Comparison of ENCODE assay signal across 9 cellular contexts in the genomic region with DNA sequence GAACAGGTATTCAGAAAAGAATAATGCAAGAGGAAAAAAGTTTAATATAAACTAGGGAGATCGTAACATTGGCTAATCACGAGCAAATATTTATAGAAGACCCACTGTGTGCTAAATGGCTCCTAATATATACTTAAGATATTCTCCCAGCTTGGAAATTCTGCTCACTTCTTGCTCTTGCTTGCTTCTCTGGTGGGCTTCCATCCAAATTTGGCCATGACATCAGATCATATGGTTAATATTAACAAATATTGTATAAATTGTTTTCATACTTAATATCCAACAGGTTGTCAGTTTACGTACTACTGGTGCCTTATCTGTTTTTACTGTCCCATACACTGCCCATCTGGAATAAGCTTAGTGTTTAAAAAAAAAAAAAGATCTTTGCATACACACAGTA. TPM values are rescaled to one million over a fixed set of nuclear protein-coding genes. Genes with fewer than 3 reads are reported as not detected.
DNase-seq lines count a peak whose midpoint lies in the region; ATAC-seq and TF ChIP-seq lines count a peak whose summit lies in the region.
"Had no signal": no experiment of that assay in that cellular context is flagged by ENCODE, and none has a peak within 500 bp of the region (broad histone marks: within the 10 kb centered on the region; RNA-seq: fewer than 3 reads in every experiment).

No MANE protein-coding gene starts in this region.

- H3K4me3 Mint-ChIP-seq in stimulated activated naive CD8-positive, alpha-beta T cell treated with anti-CD3 and anti-CD28 coated beads, Interleukin-15, Interleukin-2, amounts not matched to agents 100 ng/mL and 50 ng/mL, for 24 hours: peak overlapping the region; percentile 99

- H3K4me3 ChIP-seq in breast epithelium (peak overlapping the region; percentile 79 to 87 (median 82)), mononuclear cell (ENCODE audit: low read length) (peak overlapping the region; percentile 83)

- no peaks in the 10 kb centered on the region for H3K9me3 Mint-ChIP-seq in stimulated activated naive CD8-positive, alpha-beta T cell treated with anti-CD3 and anti-CD28 coated beads, Interleukin-15, Interleukin-2, amounts not matched to agents 100 ng/mL and 50 ng/mL, for 24 hours

- H3K9me3 ChIP-seq in breast epithelium (no peaks in the 10 kb centered on the region), mononuclear cell (ENCODE audit: low read depth, low read length) (no peaks in the 10 kb centered on the region)

- no peak for TF ChIP-seq POLR2A in breast epithelium (IDR thresholded peaks at IDR 0.05)

- peak overlapping the region; percentile 99 to 100 for H3K27ac ChIP-seq in breast epithelium

- H3K36me3 Mint-ChIP-seq in stimulated activated naive CD8-positive, alpha-beta T cell treated with anti-CD3 and anti-CD28 coated beads, Interleukin-15, Interleukin-2, amounts not matched to agents 100 ng/mL and 50 ng/mL, for 24 hours (ENCODE audit: low read depth): peaks cover 55% of the 10 kb centered on the region

- peak overlapping the region; percentile 100 for H3K27ac Mint-ChIP-seq in stimulated activated naive CD8-positive, alpha-beta T cell treated with anti-CD3 and anti-CD28 coated beads, Interleukin-15, Interleukin-2, amounts not matched to agents 100 ng/mL and 50 ng/mL, for 24 hours

- H3K36me3 ChIP-seq in breast epithelium: no peaks in the 10 kb centered on the region

- no peak for TF ChIP-seq CTCF in breast epithelium (IDR thresholded peaks at IDR 0.05)

- H3K27me3 ChIP-seq in breast epithelium (no peaks in the 10 kb centered on the region), mononuclear cell (ENCODE audit: insufficient read depth, low read length) (no peaks in the 10 kb centered on the region)

- ATAC-seq in stimulated activated naive CD8-positive, alpha-beta T cell treated with anti-CD3 and anti-CD28 coated beads, Interleukin-15, Interleukin-2, amounts not matched to agents 100 U/mL and 50 U/mL, for 24 hours: no peak
- ATAC-seq in HG02981 (IDR thresholded peaks at IDR 0.05; ENCODE audit: unreplicated experiment) (no peak), GM21515 (IDR thresholded peaks at IDR 0.05; ENCODE audit: unreplicated experiment) (no peak)

- H3K4me1 ChIP-seq in breast epithelium (peaks cover 0 to 15% of the 10 kb centered on the region in 2 donors), mononuclear cell (ENCODE audit: insufficient read depth, low read length) (peaks cover 44% of the 10 kb centered on the region)

- DNase-seq in stimulated activated naive CD8-positive, alpha-beta T cell treated with anti-CD3 and anti-CD28 coated beads, Interleukin-15, Interleukin-2, amounts not matched to agents 100 U/mL and 50 U/mL, for 24 hours: no peak
- DNase-seq in breast epithelium (ENCODE audit: low spot score in 2 of 2) (no peak), NCI-H1436 treated with DMSO at 0.1 percent for 48 hours (lab: John Stamatoyannopoulos, UW) (no peak), NCI-H748 (lab: John Stamatoyannopoulos, UW; ENCODE audit: unreplicated experiment) (no peak)
- DNase-seq: stimulated activated CD4-positive, alpha-beta T cell treated with anti-CD3 and anti-CD28 coated beads, Interleukin-12 subunit alpha, Interleukin-12 subunit beta, amount 100 ng/mL, for 4 hours had no signal

- H3K27me3 Mint-ChIP-seq in stimulated activated naive CD8-positive, alpha-beta T cell treated with anti-CD3 and anti-CD28 coated beads, Interleukin-15, Interleukin-2, amounts not matched to agents 100 ng/mL and 50 ng/mL, for 24 hours: no peaks in the 10 kb centered on the region

- peaks cover 69% of the 10 kb centered on the region for H3K4me1 Mint-ChIP-seq in stimulated activated naive CD8-positive, alpha-beta T cell treated with anti-CD3 and anti-CD28 coated beads, Interleukin-15, Interleukin-2, amounts not matched to agents 100 ng/mL and 50 ng/mL, for 24 hours (ENCODE audit: low read depth)

- intact Hi-C loops in breast epithelium (cut with DNase I; ENCODE audit: low total_unique reads): no loop called here

RNA-seq across cellular contexts. Expression of a gene that starts 1.1 kb away (rescaled TPM):
- total RNA-seq in breast epithelium (10 to 100 TPM; 31.4 to 42.6 (median 35.7) TPM), mononuclear cell (19.7 TPM)

RNA-seq across cellular contexts. Expression of a gene that starts 27.7 kb away (rescaled TPM):
- total RNA-seq in breast epithelium (100 to 1,000 TPM; 381 to 500 (median 416) TPM), mononuclear cell (436 TPM)
